ENCODE assay signal across 9 cellular contexts in the genomic region with DNA sequence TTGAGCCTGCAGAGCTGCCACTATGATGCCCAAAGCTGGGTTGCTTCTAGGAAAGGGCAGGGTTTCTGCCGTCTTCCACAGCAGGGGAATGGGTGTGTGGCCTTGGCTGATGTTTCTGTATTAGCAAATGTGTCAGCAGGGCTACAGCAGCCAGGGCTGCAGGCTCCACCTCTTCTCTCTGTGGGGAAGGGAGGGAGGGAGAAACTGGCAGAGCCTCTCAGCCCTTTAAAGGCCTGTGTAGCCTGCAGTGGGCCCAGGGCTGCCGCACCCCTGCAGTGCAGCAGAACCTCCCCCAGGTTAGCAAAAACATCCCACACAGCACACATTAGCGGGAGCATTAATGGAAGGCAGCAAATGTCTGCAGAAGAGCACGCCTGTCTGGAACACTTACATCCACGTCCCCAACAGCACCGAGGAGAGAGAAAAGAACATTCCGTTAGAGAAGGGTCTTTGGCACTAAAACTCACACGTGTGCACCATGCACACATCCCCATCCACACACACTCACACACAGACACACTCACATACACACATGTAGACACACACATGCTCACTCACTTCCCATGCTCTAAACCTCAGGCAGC. TPM values are rescaled to one million over a fixed set of nuclear protein-coding genes. Genes with fewer than 3 reads are reported as not detected.
A peak's percentile ranks its signal among the peaks of the same experiment; 100 is the strongest.
DNase-seq lines count a peak whose midpoint lies in the region; ATAC-seq and TF ChIP-seq lines count a peak whose summit lies in the region.
"Had no signal": no experiment of that assay in that cellular context is flagged by ENCODE, and none has a peak within 500 bp of the region (broad histone marks: within the 10 kb centered on the region; RNA-seq: fewer than 3 reads in every experiment).

No MANE protein-coding gene starts in this region.

- no peaks in the 10 kb centered on the region for H3K27me3 ChIP-seq in lung (ENCODE audit: control insufficient read depth, insufficient read depth)

- H3K4me3 ChIP-seq in lung, result no peak overlapping the region

- peak; percentile 31 for ATAC-seq in lung (ENCODE audit: insufficient read depth, low FRiP score)
- no peak for ATAC-seq in GM21619 (IDR thresholded peaks at IDR 0.05; ENCODE audit: unreplicated experiment)
- no peak for ATAC-seq in GM18502 (IDR thresholded peaks at IDR 0.05; ENCODE audit: poor library complexity, unreplicated experiment)
- no peak for ATAC-seq in GM21737 (IDR thresholded peaks at IDR 0.05; ENCODE audit: unreplicated experiment)

- peaks cover 3% of the 10 kb centered on the region for H3K36me3 Mint-ChIP-seq in endothelial cell (ENCODE audit: low read depth, unreplicated experiment)

- H3K36me3 ChIP-seq in lung (ENCODE audit: control insufficient read depth in 2 of 2, insufficient read depth in 2 of 2, low read length in 2 of 2), result no peaks in the 10 kb centered on the region

- H3K27ac Mint-ChIP-seq in endothelial cell (ENCODE audit: unreplicated experiment), result peak overlapping the region; percentile 10

- H3K4me1 Mint-ChIP-seq in endothelial cell (ENCODE audit: unreplicated experiment), result peaks cover 36% of the 10 kb centered on the region

- no peak overlapping the region for H3K4me3 Mint-ChIP-seq in endothelial cell (ENCODE audit: unreplicated experiment)

- peaks cover 9% of the 10 kb centered on the region in 2 donors for H3K4me1 ChIP-seq in lung (ENCODE audit: control insufficient read depth in 2 of 2, insufficient read depth in 2 of 2, low read length in 2 of 2)

- DNase-seq in NCI-H82 (lab: John Stamatoyannopoulos, UW), result peak; percentile 87
- DNase-seq in endothelial cell (ENCODE audit: low spot score), result no peak
- no peak for DNase-seq in lung (ENCODE audit: low spot score)
- DNase-seq in NK-92 (lab: John Stamatoyannopoulos, UW; ENCODE audit: unreplicated experiment), result no peak
- DNase-seq: NCI-H526 treated with DMSO at 0.1 percent for 48 hours had no signal

- WGBS in lung, 2 donors, result 58 to 73% methylated on average over 8 of the region's 8 CpGs

- H3K9me3 Mint-ChIP-seq in endothelial cell (ENCODE audit: unreplicated experiment), result no peaks in the 10 kb centered on the region

- TF ChIP-seq CTCF in endothelial cell (IDR thresholded peaks at IDR 0.05; ENCODE audit: unreplicated experiment) (no peak), lung (IDR thresholded peaks at IDR 0.05; ENCODE audit: control extremely low read depth, extremely low read depth) (no peak)

- H3K27ac ChIP-seq in lung (ENCODE audit: low read depth in 1 of 2, low read length in 1 of 2), result peak overlapping the region; percentile 25 to 45
- H3K27ac ChIP-seq in temporal lobe (ENCODE audit: low read depth, low read length), result peak overlapping the region; percentile 83

- H3K27me3 Mint-ChIP-seq in endothelial cell (ENCODE audit: unreplicated experiment), result peaks cover 4% of the 10 kb centered on the region

- no peaks in the 10 kb centered on the region for H3K9me3 ChIP-seq in lung (ENCODE audit: control insufficient read depth in 2 of 2, insufficient read depth in 1 of 2, low read length in 1 of 2)

RNA-seq across cellular contexts. Expression of gene MRPL35, which starts 23.9 kb away (rescaled TPM):
- total RNA-seq in endothelial cell (ENCODE audit: unreplicated experiment) (30.8 TPM), lung (10 to 100 TPM; 19.8 to 21.2 TPM), temporal lobe (36.6 TPM)
- 10 to 100 TPM; 27.1 to 28.1 TPM for polyA plus RNA-seq in lung

RNA-seq across cellular contexts. Expression of gene IMMT, which starts 27.9 kb away (rescaled TPM):
- total RNA-seq in endothelial cell (ENCODE audit: unreplicated experiment) (107 TPM), lung (10 to 100 TPM; 51.2 to 63.4 TPM), temporal lobe (41.3 TPM)
- polyA plus RNA-seq in lung, result 10 to 100 TPM; 22.8 to 45.2 TPM
